In the genomic region with DNA sequence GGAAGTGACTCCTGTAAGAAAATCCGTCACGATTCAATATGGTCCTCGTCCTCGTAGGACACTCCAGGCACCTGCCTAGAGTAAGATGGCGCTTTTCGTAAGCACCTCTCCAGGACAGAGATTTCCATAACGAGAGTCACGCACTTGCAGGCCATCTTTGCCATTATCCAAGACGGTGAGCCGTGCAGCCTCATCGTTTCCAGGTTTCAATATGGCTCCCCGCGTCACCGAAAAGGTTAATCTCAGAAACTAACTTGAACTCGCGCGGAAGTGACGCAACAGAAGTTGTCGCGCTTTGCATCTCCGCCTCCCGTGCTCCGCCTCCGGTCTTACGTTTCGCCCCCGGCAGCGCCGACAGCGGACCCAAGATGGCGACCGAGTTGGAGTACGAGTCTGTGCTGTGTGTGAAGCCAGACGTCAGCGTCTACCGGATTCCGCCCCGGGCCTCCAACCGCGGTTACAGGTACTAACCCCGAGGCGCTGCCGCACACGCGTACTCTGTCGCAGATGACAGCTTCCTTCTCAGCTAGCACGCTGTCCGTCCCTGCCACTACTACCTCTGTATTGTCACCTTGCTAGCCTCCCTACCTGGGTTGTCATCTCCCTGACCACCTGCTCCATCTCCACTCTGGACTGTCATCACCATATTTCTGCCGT, we compare ENCODE assay signal across 8 cellular contexts. TPM values are rescaled to one million over a fixed set of nuclear protein-coding genes. Genes with fewer than 3 reads are reported as not detected.
DNase-seq lines count a peak whose midpoint lies in the region; ATAC-seq and TF ChIP-seq lines count a peak whose summit lies in the region.

Gene NECAP1, plus strand, starts transcription at position 354 of the 657 bp plus-strand sequence. Its CDS starts 15 bp downstream, at position 369.

- no peaks in the 10 kb centered on the region for H3K27me3 ChIP-seq in prostate gland (replicated peaks; ENCODE audit: insufficient read depth)

- peak; percentile 92 for TF ChIP-seq POLR2A in GM15510 (IDR thresholded peaks at IDR 0.05; ENCODE audit: borderline replicate concordance, extremely low read depth, insufficient read length)
- TF ChIP-seq POLR2A in prostate gland (IDR thresholded peaks at IDR 0.05) = peak; percentile 85

- no peaks in the 10 kb centered on the region for H3K9me3 ChIP-seq in prostate gland

- peak within 1 kb of the TSS; percentile 69 to 89 for H3K4me3 ChIP-seq in prostate gland
- peak within 1 kb of the TSS; percentile 53 for H3K4me3 ChIP-seq in urinary bladder (ENCODE audit: low read depth, low read length)

- H3K36me3 ChIP-seq in prostate gland (no peaks in the 10 kb centered on the region), urinary bladder (ENCODE audit: insufficient read depth) (no peaks in the 10 kb centered on the region)

- TF ChIP-seq CTCF in prostate gland (IDR thresholded peaks at IDR 0.05) = peak in 2 of 4 experiments; percentile 20 to 24

- WGBS in prostate gland = under 1% methylated on average over 49 of the region's 49 CpGs
- WGBS in urinary bladder = under 1% methylated on average over 49 of the region's 49 CpGs

- peaks cover 6% of the 10 kb centered on the region for H3K4me1 ChIP-seq in prostate gland (replicated peaks)
- no peaks in the 10 kb centered on the region for H3K4me1 ChIP-seq in urinary bladder (ENCODE audit: insufficient read depth)

- DNase-seq in NCI-H1694 treated with DMSO at 0.1 percent for 48 hours (lab: John Stamatoyannopoulos, UW) (peak; percentile 97), T-helper 2 cell (peak; percentile 89 to 99 (median 97)), left ventricle myocardium superior (peak; percentile 96), prostate gland (ENCODE audit: low spot score) (peak; percentile 97)

- H3K27ac ChIP-seq in angular gyrus (ENCODE audit: low read depth, low read length) (peak within 1 kb of the TSS; percentile 90), prostate gland (peak within 1 kb of the TSS; percentile 95 to 96), urinary bladder (ENCODE audit: low read depth) (peak within 1 kb of the TSS; percentile 95)

- intact Hi-C loops in left ventricle myocardium superior (cut with micrococcal nuclease) (no loop called here), prostate gland (cut with DNase I) (loop anchor here (2.0 to 5.0 kb wide), 2 partner anchors 35 to 55 kb away; no protein-coding TSS in a partner anchor)

- ATAC-seq in HG02885 (IDR thresholded peaks at IDR 0.05; ENCODE audit: poor library complexity, unreplicated experiment) (peak; percentile 95), left ventricle myocardium superior (peak; percentile 97)

RNA-seq across cellular contexts. Expression of gene NECAP1, which starts in this region (rescaled TPM):
- total RNA-seq in left ventricle myocardium superior = 18.7 TPM
- total RNA-seq in prostate gland = 10 to 100 TPM; 52.0 to 60.2 TPM
- total RNA-seq in urinary bladder = 40.9 TPM
- 19.7 TPM for polyA plus RNA-seq in urinary bladder

Comparison
In these comparisons a context has a peak if more than half of its experiments do, and no peak if none do; other contexts are left out.
1. Peak in every context shown above with its lines: DNase-seq, ATAC-seq, H3K4me3 ChIP-seq and H3K27ac ChIP-seq.